16 cellular contexts compared by ENCODE assay signal in the genomic region with DNA sequence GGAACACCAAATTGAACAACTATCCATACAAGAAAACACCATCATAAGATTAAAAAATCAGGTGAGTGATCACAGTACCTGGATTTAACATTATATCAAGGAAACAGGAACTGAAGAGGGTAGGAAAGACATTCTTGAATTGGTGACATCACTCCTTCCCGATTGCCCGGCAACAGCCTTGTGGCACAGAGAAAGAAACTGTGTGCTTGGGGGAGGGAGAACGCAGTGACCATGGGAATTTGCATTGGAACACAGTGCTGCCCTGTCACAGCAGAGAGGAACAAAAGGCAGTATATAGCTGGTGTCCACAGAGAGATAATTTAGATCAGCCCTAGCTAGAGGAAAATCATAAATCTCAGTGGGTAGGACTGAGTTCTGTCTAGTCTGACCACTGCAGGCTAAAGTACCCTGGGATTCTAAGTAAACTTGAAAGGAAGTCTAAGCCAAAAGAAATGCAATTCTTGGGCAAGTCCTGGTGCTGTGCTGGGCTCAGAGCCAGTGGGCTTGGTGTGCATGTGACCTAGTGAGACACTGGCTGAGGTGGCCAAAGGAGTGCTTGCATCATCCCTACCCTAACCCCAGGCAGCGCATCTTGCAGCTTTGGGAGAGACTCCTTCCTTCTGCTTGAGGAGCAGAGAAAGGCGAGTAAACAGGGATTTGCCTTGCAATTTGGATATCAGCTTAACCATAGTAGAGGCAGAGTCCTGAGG.
DNase-seq lines count a peak whose midpoint lies in the region; ATAC-seq and TF ChIP-seq lines count a peak whose summit lies in the region.
"Had no signal": no experiment of that assay in that cellular context is flagged by ENCODE, and none has a peak within 500 bp of the region (broad histone marks: within the 10 kb centered on the region; RNA-seq: fewer than 3 reads in every experiment).

No MANE protein-coding gene starts in this region.

- DNase-seq in NCI-H526 (lab: John Stamatoyannopoulos, UW) (peak; percentile 8 to 22), NCI-H526 treated with DMSO at 0.1 percent for 48 hours (lab: John Stamatoyannopoulos, UW) (no peak), astrocyte of the hippocampus (ENCODE audit: low read depth, low spot score) (peak; percentile 31), iris pigment epithelial cell (ENCODE audit: low read depth) (peak; percentile 61), tibial artery (peak; percentile 32 to 81), DMS153 (lab: John Stamatoyannopoulos, UW) (no peak), NAMALWA (ENCODE audit: low spot score) (no peak)
- DNase-seq: activated CD4-positive, alpha-beta T cell treated with anti-CD3 and anti-CD28 coated beads, Interleukin-2, amount 10 ng/mL, durations not matched to agents 7 days and 5 days; activated naive CD8-positive, alpha-beta T cell treated with anti-CD3 and anti-CD28 coated beads, Interleukin-2, amount 10 ng/mL, durations not matched to agents 7 days and 5 days; activated T-cell treated with anti-CD3 and anti-CD28 coated beads, Interleukin-2, amount 50 U/mL, for 1 hour; GDM1; hypothalamus; NCI-H2107 had no signal

- no peak overlapping the region for H3K27ac ChIP-seq in tibial artery
- H3K27ac ChIP-seq: 22Rv1, SJSA1 had no signal

- H3K4me1 ChIP-seq in tibial artery: peaks cover 0 to 10% (median 4%) of the 10 kb centered on the region in 4 donors
- H3K4me1 ChIP-seq: SJSA1 had no signal

- intact Hi-C loops in tibial artery (cut with DNase I; ENCODE audit: low total_unique reads): no loop called here

- no peak overlapping the region for H3K4me3 ChIP-seq in tibial artery
- H3K4me3 ChIP-seq: SJSA1 had no signal

- H3K36me3 ChIP-seq in tibial artery: no peaks in the 10 kb centered on the region
- H3K36me3 ChIP-seq: SJSA1 had no signal

- peaks cover 0 to 16% (median 12%) of the 10 kb centered on the region in 3 donors for H3K9me3 ChIP-seq in tibial artery

- TF ChIP-seq CTCF in tibial artery (IDR thresholded peaks at IDR 0.05): no peak

- no peak for ATAC-seq in HG02840 (IDR thresholded peaks at IDR 0.05; ENCODE audit: low FRiP score, unreplicated experiment)

- H3K27me3 ChIP-seq in tibial artery: no peaks in the 10 kb centered on the region
- H3K27me3 ChIP-seq: SJSA1 had no signal

Comparison
In these comparisons a context has a peak if more than half of its experiments do, and no peak if none do; other contexts are left out.
1. DNase-seq: peak in NCI-H526 (2 of 2), astrocyte of the hippocampus (single experiment), iris pigment epithelial cell (single experiment) and tibial artery (2 of 2); none in NCI-H526 treated with DMSO at 0.1 percent for 48 hours (single experiment), DMS153 (single experiment) and NAMALWA (single experiment).